ENCODE assay signal across 1 cellular context in genomic region chr20:62797671-62798532, GRCh38.
TF ChIP-seq lines count a peak whose summit lies in the region.

No MANE protein-coding gene starts in this region.

TF ChIP-seq in GM12878, 131 proteins besides CTCF, POLR2A, EP300 and RAD21:
- TF ChIP-seq ASH2L (IDR thresholded peaks at IDR 0.05; ENCODE audit: borderline replicate concordance, low read depth) = no peak
- TF ChIP-seq PRDM15 (CRISPR knock-in tag; IDR thresholded peaks at IDR 0.05) = no peak
- TF ChIP-seq IRF4 (IDR thresholded peaks at IDR 0.05; ENCODE audit: low read depth, low read length) = no peak
- no peak for TF ChIP-seq PKNOX1 (IDR thresholded peaks at IDR 0.05)
- no peak for TF ChIP-seq IKZF1 (conservative IDR thresholded peaks at IDR 0.05)
- no peak for TF ChIP-seq ZZZ3 (IDR thresholded peaks at IDR 0.05; ENCODE audit: control insufficient read depth, insufficient read length, low read depth)
- TF ChIP-seq HSF1 (IDR thresholded peaks at IDR 0.05; ENCODE audit: low read depth, low read length) = no peak
- TF ChIP-seq KLF5 (IDR thresholded peaks at IDR 0.05; ENCODE audit: partially characterized antibody) = no peak
- TF ChIP-seq ELK1 (IDR thresholded peaks at IDR 0.05; ENCODE audit: low read depth, low read length) = no peak
- TF ChIP-seq CREB1 (IDR thresholded peaks at IDR 0.05; ENCODE audit: low read depth) = no peak
- no peak for TF ChIP-seq NR2F1 (conservative IDR thresholded peaks at IDR 0.05)
- no peak for TF ChIP-seq ZNF217 (IDR thresholded peaks at IDR 0.05)
- TF ChIP-seq FOXK2 (IDR thresholded peaks at IDR 0.05) = no peak
- no peak for TF ChIP-seq SUPT20H (IDR thresholded peaks at IDR 0.05; ENCODE audit: borderline replicate concordance, control insufficient read depth, low read depth, low read length)
